Comparison of ENCODE assay signal across 2 cellular contexts in the genomic region with DNA sequence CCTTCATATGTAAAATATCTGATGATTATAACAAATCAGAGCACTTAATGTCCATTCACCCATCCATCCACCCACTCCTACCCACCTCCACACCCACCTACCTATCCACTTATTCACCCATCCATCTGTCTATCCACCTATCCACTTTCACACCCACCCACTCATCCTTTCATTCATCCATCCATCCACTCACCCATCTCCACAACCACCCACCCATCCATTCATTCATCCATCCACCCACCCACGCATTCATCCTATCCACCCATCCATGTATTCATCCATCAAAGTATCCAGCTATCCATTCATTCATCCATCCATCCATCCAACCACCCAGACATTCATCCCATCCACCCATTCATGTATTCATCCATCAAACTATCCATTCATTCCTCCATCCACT.
TF ChIP-seq lines count a peak whose summit lies in the region.

No MANE protein-coding gene starts in this region.

TF ChIP-seq in IMR-90, 13 proteins besides CTCF, POLR2A, EP300 and RAD21:
- TF ChIP-seq MXI1 (IDR thresholded peaks at IDR 0.05; ENCODE audit: borderline replicate concordance, low read depth, low read length) (no peak), FOS (IDR thresholded peaks at IDR 0.05; ENCODE audit: low read depth, low read length) (no peak)
TF ChIP-seq in IMR-90: peak in this region for 0.

TF ChIP-seq in H1, 55 proteins besides CTCF, POLR2A, EP300 and RAD21:
- no peak for TF ChIP-seq RXRA (IDR thresholded peaks at IDR 0.05; ENCODE audit: insufficient read depth, low read depth, low read length)
- no peak for TF ChIP-seq RFX5 (IDR thresholded peaks at IDR 0.05; ENCODE audit: borderline replicate concordance, low read depth, low read length)
- TF ChIP-seq SP4 (IDR thresholded peaks at IDR 0.05; ENCODE audit: low read length) = no peak
- no peak for TF ChIP-seq GTF2F1 (IDR thresholded peaks at IDR 0.05; ENCODE audit: borderline replicate concordance, low read depth, low read length)
- TF ChIP-seq CBX5 (IDR thresholded peaks at IDR 0.05; ENCODE audit: low read depth, low read length) = no peak
- TF ChIP-seq SIN3A (conservative IDR thresholded peaks at IDR 0.05 in 1 of 2, IDR thresholded peaks at IDR 0.05 in 1 of 2; ENCODE audit: low read depth in 1 of 2, low read length in 2 of 2) = no peak
- no peak for TF ChIP-seq SRF (IDR thresholded peaks at IDR 0.05; ENCODE audit: low read depth, low read length)
- no peak for TF ChIP-seq TBP (IDR thresholded peaks at IDR 0.05; ENCODE audit: low read depth, low read length)
- no peak for TF ChIP-seq BACH1 (IDR thresholded peaks at IDR 0.05; ENCODE audit: low read length)
- TF ChIP-seq RNF2 (IDR thresholded peaks at IDR 0.05; ENCODE audit: borderline replicate concordance, low read depth, low read length, missing control alignments, poor library complexity, severe bottlenecking) = no peak
- no peak for TF ChIP-seq ATF3 (IDR thresholded peaks at IDR 0.05; ENCODE audit: insufficient read depth, low read depth, low read length)
- TF ChIP-seq, protein P1, sequence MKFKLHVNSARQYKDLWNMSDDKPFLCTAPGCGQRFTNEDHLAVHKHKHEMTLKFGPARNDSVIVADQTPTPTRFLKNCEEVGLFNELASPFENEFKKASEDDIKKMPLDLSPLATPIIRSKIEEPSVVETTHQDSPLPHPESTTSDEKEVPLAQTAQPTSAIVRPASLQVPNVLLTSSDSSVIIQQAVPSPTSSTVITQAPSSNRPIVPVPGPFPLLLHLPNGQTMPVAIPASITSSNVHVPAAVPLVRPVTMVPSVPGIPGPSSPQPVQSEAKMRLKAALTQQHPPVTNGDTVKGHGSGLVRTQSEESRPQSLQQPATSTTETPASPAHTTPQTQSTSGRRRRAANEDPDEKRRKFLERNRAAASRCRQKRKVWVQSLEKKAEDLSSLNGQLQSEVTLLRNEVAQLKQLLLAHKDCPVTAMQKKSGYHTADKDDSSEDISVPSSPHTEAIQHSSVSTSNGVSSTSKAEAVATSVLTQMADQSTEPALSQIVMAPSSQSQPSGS (IDR thresholded peaks at IDR 0.05; ENCODE audit: low read length) = no peak
- no peak for TF ChIP-seq SP2 (IDR thresholded peaks at IDR 0.05; ENCODE audit: low read length)
- TF ChIP-seq PHF8 (conservative IDR thresholded peaks at IDR 0.05; ENCODE audit: low read depth, low read length) = no peak
TF ChIP-seq in H1: peak in this region for 0.
